ENCODE assay signal across 9 cellular contexts in genomic region chr13:49411353-49411752, GRCh38.
"Had no signal": no experiment of that assay in that cellular context is flagged by ENCODE, and none has a peak within 500 bp of the region (broad histone marks: within the 10 kb centered on the region; RNA-seq: fewer than 3 reads in every experiment).

No MANE protein-coding gene starts in this region.

- FAIRE-seq: HepG2, HTR-8/SVneo, K562 had no signal

- H3K4me3 ChIP-seq: K562 had no signal

- H3K27ac ChIP-seq: HL-60, KMS-11 had no signal

- DNase-seq: IMR-90, Karpas-422, KBM-7, KG1 had no signal
